In genomic region chr3:25849101-25849500, GRCh38 we compare ENCODE assay signal across 18 cellular contexts.
"Had no signal": no experiment of that assay in that cellular context is flagged by ENCODE, and none has a peak within 500 bp of the region (broad histone marks: within the 10 kb centered on the region; RNA-seq: fewer than 3 reads in every experiment).

No MANE protein-coding gene starts in this region.

- ATAC-seq: activated CD8-positive, alpha-beta T cell treated with anti-CD3 and anti-CD28 coated beads, Interleukin-2, amount 10 ng/mL, durations not matched to agents 7 days and 5 days; left lung; right cardiac atrium had no signal

- H3K4me3 ChIP-seq: esophagus muscularis mucosa, left lung, transverse colon, vagina had no signal

- H3K4me1 Mint-ChIP-seq: activated CD4-positive, alpha-beta T cell treated with anti-CD3 and anti-CD28 coated beads, Interleukin-2, amount 10 ng/mL, durations not matched to agents 7 days and 5 days; activated naive CD4-positive, alpha-beta T cell treated with anti-CD3 and anti-CD28 coated beads, Interleukin-2, amount 10 ng/mL, durations not matched to agents 7 days and 5 days had no signal

- H3K27ac ChIP-seq: esophagus muscularis mucosa, left lung, transverse colon, vagina had no signal

- DNase-seq: activated CD4-positive, alpha-beta T cell treated with anti-CD3 and anti-CD28 coated beads, Interleukin-2, amount 10 ng/mL, durations not matched to agents 7 days and 5 days; activated CD8-positive, alpha-beta T cell treated with anti-CD3 and anti-CD28 coated beads, Interleukin-2, amount 10 ng/mL, durations not matched to agents 7 days and 5 days; activated effector memory CD4-positive, alpha-beta T cell treated with Interleukin-2 at 50 U/mL for 16 hours; activated naive CD4-positive, alpha-beta T cell treated with anti-CD3 and anti-CD28 coated beads, Interleukin-2, amount 10 ng/mL, durations not matched to agents 7 days and 5 days; activated T-cell treated with anti-CD3 and anti-CD28 coated beads, Interleukin-2, amount 50 U/mL, for 24 hours; effector CD8-positive, alpha-beta T cell; left lung; right cardiac atrium; small intestine; stimulated activated CD4-positive, alpha-beta T cell treated with anti-CD3 and anti-CD28 coated beads, Interleukin-15, amount 100 ng/mL, for 24 hours; stimulated activated CD4-positive, alpha-beta T cell treated with anti-CD3 and anti-CD28 coated beads, Interleukin-2, amount 100 ng/mL, for 48 hours; T-helper 1 cell; T-helper 9 cell; transverse colon had no signal

- H3K9me3 ChIP-seq: esophagus muscularis mucosa, transverse colon, vagina had no signal

- H3K27me3 ChIP-seq: esophagus muscularis mucosa, left lung, transverse colon, vagina had no signal

- H3K4me1 ChIP-seq: left lung, vagina had no signal

- H3K27ac Mint-ChIP-seq: activated CD4-positive, alpha-beta T cell treated with anti-CD3 and anti-CD28 coated beads, Interleukin-2, amount 10 ng/mL, durations not matched to agents 7 days and 5 days; activated CD8-positive, alpha-beta T cell treated with anti-CD3 and anti-CD28 coated beads, Interleukin-2, amount 10 ng/mL, durations not matched to agents 7 days and 5 days; activated naive CD4-positive, alpha-beta T cell treated with anti-CD3 and anti-CD28 coated beads, Interleukin-2, amount 10 ng/mL, durations not matched to agents 7 days and 5 days; dendritic cell treated with granulocyte-macrophage colony-stimulating factor and Interleukin-4, amounts not matched to agents 40 ng/mL and 50 ng/mL, for 4 days had no signal

- H3K4me3 Mint-ChIP-seq: activated CD4-positive, alpha-beta T cell treated with anti-CD3 and anti-CD28 coated beads, Interleukin-2, amount 10 ng/mL, durations not matched to agents 7 days and 5 days; activated CD8-positive, alpha-beta T cell treated with anti-CD3 and anti-CD28 coated beads, Interleukin-2, amount 10 ng/mL, durations not matched to agents 7 days and 5 days; activated naive CD4-positive, alpha-beta T cell treated with anti-CD3 and anti-CD28 coated beads, Interleukin-2, amount 10 ng/mL, durations not matched to agents 7 days and 5 days; activated T-cell treated with anti-CD3 and anti-CD28 coated beads, Interleukin-2, amount 50 U/mL, for 24 hours; dendritic cell treated with granulocyte-macrophage colony-stimulating factor and Interleukin-4, amounts not matched to agents 40 ng/mL and 50 ng/mL, for 4 days; stimulated activated naive CD8-positive, alpha-beta T cell treated with anti-CD3 and anti-CD28 coated beads, Interleukin-15, Interleukin-2, amounts not matched to agents 100 ng/mL and 50 ng/mL, for 24 hours had no signal

- H3K9me3 Mint-ChIP-seq: activated CD4-positive, alpha-beta T cell treated with anti-CD3 and anti-CD28 coated beads, Interleukin-2, amount 10 ng/mL, durations not matched to agents 7 days and 5 days; activated T-cell treated with anti-CD3 and anti-CD28 coated beads, Interleukin-2, amount 50 U/mL, for 24 hours had no signal

- H3K36me3 ChIP-seq: esophagus muscularis mucosa, left lung, transverse colon, vagina had no signal

- H3K36me3 Mint-ChIP-seq: activated naive CD4-positive, alpha-beta T cell treated with anti-CD3 and anti-CD28 coated beads, Interleukin-2, amount 10 ng/mL, durations not matched to agents 7 days and 5 days had no signal

- H3K27me3 Mint-ChIP-seq: activated CD4-positive, alpha-beta T cell treated with anti-CD3 and anti-CD28 coated beads, Interleukin-2, amount 10 ng/mL, durations not matched to agents 7 days and 5 days; activated T-cell treated with anti-CD3 and anti-CD28 coated beads, Interleukin-2, amount 50 U/mL, for 24 hours; dendritic cell treated with granulocyte-macrophage colony-stimulating factor and Interleukin-4, amounts not matched to agents 40 ng/mL and 50 ng/mL, for 4 days; stimulated activated naive CD8-positive, alpha-beta T cell treated with anti-CD3 and anti-CD28 coated beads, Interleukin-15, Interleukin-2, amounts not matched to agents 100 ng/mL and 50 ng/mL, for 24 hours had no signal
